In genomic region chr3:15810702-15811101, GRCh38 we compare ENCODE assay signal across 19 cellular contexts. TPM values are rescaled to one million over a fixed set of nuclear protein-coding genes. Genes with fewer than 3 reads are reported as not detected.
DNase-seq lines count a peak whose midpoint lies in the region; ATAC-seq, FAIRE-seq and TF ChIP-seq lines count a peak whose summit lies in the region.
"Had no signal": no experiment of that assay in that cellular context is flagged by ENCODE, and none has a peak within 500 bp of the region (broad histone marks: within the 10 kb centered on the region; RNA-seq: fewer than 3 reads in every experiment).

No MANE protein-coding gene starts in this region.

- no peaks in the 10 kb centered on the region for H3K9me3 ChIP-seq in Loucy (ENCODE audit: insufficient read depth, low read depth, low read length)
- H3K9me3 ChIP-seq in mesenchymal stem cell (ENCODE audit: control insufficient read depth, low read length): no peaks in the 10 kb centered on the region
- no peaks in the 10 kb centered on the region for H3K9me3 ChIP-seq in prostate gland
- no peaks in the 10 kb centered on the region for H3K9me3 ChIP-seq in upper lobe of left lung
- H3K9me3 ChIP-seq: BLaER1 treated with 17β-estradiol and CSF1 and Interleukin-3, amounts not matched to agents 10 nM and 100 nM; thoracic aorta had no signal

- TF ChIP-seq EP300 in upper lobe of left lung (IDR thresholded peaks at IDR 0.05): no peak

- no peak overlapping the region for H3K4ac ChIP-seq in mesenchymal stem cell (ENCODE audit: low read depth in 1 of 2, low read length in 2 of 2)

- peak overlapping the region; percentile 4 for H3K4me2 ChIP-seq in Loucy (ENCODE audit: low read depth, low read length, poor library complexity, severe bottlenecking)
- no peak overlapping the region for H3K4me2 ChIP-seq in mesenchymal stem cell (ENCODE audit: low read length, poor library complexity, severe bottlenecking)

- H3K27me3 ChIP-seq in Loucy (ENCODE audit: insufficient read depth, low read length, poor library complexity, severe bottlenecking) (no peaks in the 10 kb centered on the region), mesenchymal stem cell (ENCODE audit: control insufficient read depth in 1 of 2, insufficient read depth in 1 of 2, low read length in 2 of 2) (no peaks in the 10 kb centered on the region), prostate gland (replicated peaks; ENCODE audit: insufficient read depth) (no peaks in the 10 kb centered on the region), upper lobe of left lung (no peaks in the 10 kb centered on the region)
- H3K27me3 ChIP-seq: BLaER1 treated with 17β-estradiol and CSF1 and Interleukin-3, amounts not matched to agents 10 nM and 100 nM had no signal

- no peak overlapping the region for H4K91ac ChIP-seq in mesenchymal stem cell (ENCODE audit: low read length)

- H2BK15ac ChIP-seq in mesenchymal stem cell (ENCODE audit: low read depth, poor library complexity, severe bottlenecking): no peak overlapping the region

- FAIRE-seq in GM12892 (lab: Jason Lieb, UNC) (peak; percentile 24), GM12891 (lab: Jason Lieb, UNC) (no peak)
- FAIRE-seq: keratinocyte had no signal

- no peaks in the 10 kb centered on the region for H3K9me2 ChIP-seq in Loucy (replicated peaks; ENCODE audit: low read depth, low read length)

- H2AK5ac ChIP-seq in mesenchymal stem cell (ENCODE audit: low read length, severe bottlenecking): no peak overlapping the region

- H2BK12ac ChIP-seq in mesenchymal stem cell (ENCODE audit: low read length in 2 of 2): no peak overlapping the region

- H3K79me1 ChIP-seq in mesenchymal stem cell (replicated peaks; ENCODE audit: low read length, poor library complexity, severe bottlenecking): peaks cover 20% of the 10 kb centered on the region

- no peaks in the 10 kb centered on the region for H3K36me3 ChIP-seq in Loucy (ENCODE audit: insufficient read depth, low read length)
- H3K36me3 ChIP-seq in mesenchymal stem cell (ENCODE audit: control insufficient read depth in 1 of 2, insufficient read depth in 2 of 2, low read depth in 1 of 2, low read length in 2 of 2): no peaks in the 10 kb centered on the region
- no peaks in the 10 kb centered on the region for H3K36me3 ChIP-seq in prostate gland
- no peaks in the 10 kb centered on the region for H3K36me3 ChIP-seq in upper lobe of left lung
- H3K36me3 ChIP-seq: thoracic aorta had no signal

- no peak overlapping the region for H3K14ac ChIP-seq in mesenchymal stem cell (ENCODE audit: low read length in 2 of 2)

- H3K4me1 ChIP-seq in Loucy (ENCODE audit: insufficient read depth, low read length, poor library complexity, severe bottlenecking): peaks cover 36% of the 10 kb centered on the region
- no peaks in the 10 kb centered on the region for H3K4me1 ChIP-seq in mesenchymal stem cell (ENCODE audit: control insufficient read depth, insufficient read depth, low read depth, low read length)
- H3K4me1 ChIP-seq in prostate gland (replicated peaks): no peaks in the 10 kb centered on the region
- peaks cover 0 to 11% (median 5%) of the 10 kb centered on the region in 4 donors for H3K4me1 ChIP-seq in upper lobe of left lung

- no peak for DNase-seq in GM12892 (ENCODE audit: insufficient read length)
- DNase-seq in GM20000 (ENCODE audit: low spot score): peak; percentile 7
- DNase-seq in mesenchymal stem cell: no peak
- no peak for DNase-seq in stimulated activated CD8-positive, alpha-beta memory T cell treated with anti-CD3 and anti-CD28 coated beads, Interleukin-4, amount 100 ng/mL, for 48 hours
- no peak for DNase-seq in GM12891 (ENCODE audit: insufficient read length, low spot score)
- DNase-seq in prostate gland (ENCODE audit: low spot score): no peak
- DNase-seq in upper lobe of left lung: no peak
- DNase-seq: cortex of kidney; DMS53; head of caudate nucleus; KBM-7; NCI-H1436; stimulated activated CD4-positive, alpha-beta T cell treated with anti-CD3 and anti-CD28 coated beads, Interleukin-15, amount 100 ng/mL, for 24 hours had no signal

- no peak overlapping the region for H2BK5ac ChIP-seq in mesenchymal stem cell (ENCODE audit: low read depth, low read length, poor library complexity, severe bottlenecking)

- H3F3A ChIP-seq in Loucy (ENCODE audit: low read depth): no peaks in the 10 kb centered on the region

- no peak overlapping the region for H2AFZ ChIP-seq in Loucy (ENCODE audit: low read length)
- no peak overlapping the region for H2AFZ ChIP-seq in mesenchymal stem cell (ENCODE audit: low read depth, low read length)
- H2AFZ ChIP-seq: parathyroid adenoma had no signal

- no peak overlapping the region for H3K18ac ChIP-seq in mesenchymal stem cell (ENCODE audit: low read depth in 1 of 2, low read length in 2 of 2)

- no peak overlapping the region for H4K8ac ChIP-seq in mesenchymal stem cell (ENCODE audit: low read length)

- H3K27ac ChIP-seq in mesenchymal stem cell (ENCODE audit: low read length, poor library complexity, severe bottlenecking) (no peak overlapping the region), prostate gland (no peak overlapping the region), upper lobe of left lung (no peak overlapping the region)
- H3K27ac ChIP-seq: parathyroid adenoma, thoracic aorta had no signal

- intact Hi-C loops in prostate gland (cut with DNase I): loop anchor here (10.0 kb wide), 1 partner anchor 234 kb away; no protein-coding TSS in a partner anchor

- peaks cover 86% of the 10 kb centered on the region for H3K79me2 ChIP-seq in Loucy (ENCODE audit: insufficient read depth, low read length)

- no peak overlapping the region for H2BK120ac ChIP-seq in mesenchymal stem cell (ENCODE audit: low read depth, low read length)

- peaks cover 14% of the 10 kb centered on the region for H4K20me1 ChIP-seq in Loucy (ENCODE audit: insufficient read depth, low read length, poor library complexity, severe bottlenecking)

- H3K9ac ChIP-seq in Loucy (ENCODE audit: low read depth, low read length, poor library complexity, severe bottlenecking): peak overlapping the region; percentile 44
- peak overlapping the region; percentile 63 for H3K9ac ChIP-seq in mesenchymal stem cell (ENCODE audit: low read length)
- H3K9ac ChIP-seq: parathyroid adenoma had no signal

- no peak for ATAC-seq in upper lobe of left lung (ENCODE audit: low FRiP score in 2 of 2)
- ATAC-seq: esophagus mucosa had no signal

- H3K4me3 ChIP-seq in Loucy (ENCODE audit: low read length, poor library complexity, severe bottlenecking): no peak overlapping the region
- no peak overlapping the region for H3K4me3 ChIP-seq in mesenchymal stem cell (ENCODE audit: insufficient read depth in 1 of 2, low read depth in 1 of 2, low read length in 2 of 2)
- no peak overlapping the region for H3K4me3 ChIP-seq in prostate gland
- no peak overlapping the region for H3K4me3 ChIP-seq in upper lobe of left lung
- H3K4me3 ChIP-seq: BLaER1 treated with 17β-estradiol and CSF1 and Interleukin-3, amounts not matched to agents 10 nM and 100 nM; thoracic aorta had no signal

- no peak for TF ChIP-seq CTCF in GM20000 (IDR thresholded peaks at IDR 0.05; ENCODE audit: extremely low read depth, missing control alignments)
- no peak for TF ChIP-seq CTCF in Loucy (conservative IDR thresholded peaks at IDR 0.05; ENCODE audit: low read length)
- no peak for TF ChIP-seq CTCF in prostate gland (IDR thresholded peaks at IDR 0.05)
- no peak for TF ChIP-seq CTCF in upper lobe of left lung (IDR thresholded peaks at IDR 0.05)

- TF ChIP-seq POLR2A in GM12892 (IDR thresholded peaks at IDR 0.05; ENCODE audit: low read depth, low read length): no peak
- no peak for TF ChIP-seq POLR2A in GM12891 (IDR thresholded peaks at IDR 0.05; ENCODE audit: low read depth, low read length)
- no peak for TF ChIP-seq POLR2A in prostate gland (IDR thresholded peaks at IDR 0.05)
- TF ChIP-seq POLR2A in upper lobe of left lung (IDR thresholded peaks at IDR 0.05): no peak

- no peak overlapping the region for H3K23ac ChIP-seq in mesenchymal stem cell (ENCODE audit: low read length in 2 of 2)

TF ChIP-seq in GM12891, 5 proteins besides CTCF, POLR2A, EP300 and RAD21:
- TF ChIP-seq TAF1 (IDR thresholded peaks at IDR 0.05; ENCODE audit: low read depth, low read length) (no peak), POLR2AphosphoS5 (IDR thresholded peaks at IDR 0.05; ENCODE audit: low read depth, low read length) (no peak), PAX5 (IDR thresholded peaks at IDR 0.05; ENCODE audit: insufficient read depth, low read length, severe bottlenecking) (no peak), POU2F2 (IDR thresholded peaks at IDR 0.05; ENCODE audit: low read depth, low read length) (no peak), SPI1 (IDR thresholded peaks at IDR 0.05; ENCODE audit: low read depth, low read length) (no peak)

RNA-seq across cellular contexts. Expression of gene ANKRD28, which starts 12.9 kb away (rescaled TPM):
- polyA plus RNA-seq in GM12892 (2012; ENCODE audit: missing spikeins): 22.0 TPM
- polyA plus RNA-seq in mesenchymal stem cell (2013, experiment 1 of 2): 38.8 TPM
- polyA plus RNA-seq in mesenchymal stem cell (2013, experiment 2 of 2): 42.1 TPM
- polyA plus RNA-seq in GM12891 (2012; ENCODE audit: low read depth, missing spikeins): 15.1 TPM
- total RNA-seq in prostate gland: 10 to 100 TPM; 18.4 to 35.8 TPM
- 100 to 1,000 TPM in 1 of 6 donors, 10 to 100 TPM in 5; 31.6 to 107 (median 55.5) TPM for total RNA-seq in upper lobe of left lung
